In the genomic region with DNA sequence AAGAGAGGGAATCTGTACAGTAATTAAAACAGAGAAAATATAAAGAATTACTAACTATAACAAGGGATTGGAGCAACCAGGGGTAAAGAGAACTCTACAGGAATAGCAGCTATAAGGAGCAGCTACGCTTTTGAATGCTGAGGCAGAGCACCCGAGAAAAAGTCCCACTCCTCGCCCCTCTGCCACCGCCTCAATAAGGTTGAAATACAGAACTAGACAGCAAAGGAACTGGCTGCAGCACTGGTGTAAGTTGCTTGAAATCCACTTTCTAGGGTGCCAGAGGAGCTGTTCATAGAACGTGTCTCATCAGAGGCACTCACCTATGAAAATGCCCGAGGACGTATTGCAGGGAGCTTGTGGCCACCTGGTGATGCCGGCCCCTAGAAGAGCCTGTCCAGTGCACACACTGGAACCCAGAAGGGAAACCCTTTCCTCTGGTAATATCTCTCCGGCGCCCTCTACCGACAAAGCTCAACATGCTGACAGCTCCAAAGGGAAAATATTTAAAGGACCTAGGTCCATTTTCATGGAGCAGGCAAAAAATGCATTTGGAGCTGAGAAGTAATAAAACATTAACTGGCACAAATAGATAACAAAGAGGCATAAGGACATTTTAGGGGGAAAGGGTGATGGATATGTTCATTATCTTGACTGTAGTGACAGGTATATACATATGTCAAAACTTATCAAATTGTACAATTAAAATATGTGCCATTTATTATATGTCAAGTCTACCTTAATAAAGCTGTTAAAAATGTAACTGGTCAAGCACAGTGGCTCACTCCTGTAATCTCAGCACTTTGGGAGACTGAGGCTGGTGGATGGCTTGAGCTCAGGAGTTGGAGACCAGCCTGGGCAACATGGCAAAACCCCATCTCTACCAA, we compare ENCODE assay signal across 8 cellular contexts.
DNase-seq lines count a peak whose midpoint lies in the region; ATAC-seq and TF ChIP-seq lines count a peak whose summit lies in the region.

No MANE protein-coding gene starts in this region.

- no peak overlapping the region for H3K27ac ChIP-seq in cardiac muscle cell

- H3K27ac Mint-ChIP-seq in activated T-helper 17 cell treated with anti-CD3 and anti-CD28 coated beads, Interleukin-2, amount 50 U/mL, for 72 hours: no peak overlapping the region

- peak; percentile 75 for DNase-seq in AG08395 (ENCODE audit: low spot score)
- peak; percentile 60 for DNase-seq in NCI-H748 treated with DMSO at 0.1 percent for 48 hours (lab: John Stamatoyannopoulos, UW)
- peak; percentile 76 to 81 for DNase-seq in cardiac muscle cell (ENCODE audit: low read depth in 1 of 2, low spot score in 1 of 2)
- DNase-seq in putamen (ENCODE audit: low spot score): peak; percentile 83

- no peaks in the 10 kb centered on the region for H3K36me3 ChIP-seq in cardiac muscle cell

- TF ChIP-seq CTCF in GM12872 (IDR thresholded peaks at IDR 0.05; ENCODE audit: insufficient read depth, low read depth, low read length): peak; percentile 65
- TF ChIP-seq CTCF in cardiac muscle cell (IDR thresholded peaks at IDR 0.05; ENCODE audit: low read depth, low read length): peak; percentile 82

- no peak overlapping the region for H3K4me3 Mint-ChIP-seq in activated T-helper 17 cell treated with anti-CD3 and anti-CD28 coated beads, Interleukin-2, amount 50 U/mL, for 72 hours

- ATAC-seq in HG02970 (IDR thresholded peaks at IDR 0.05; ENCODE audit: low FRiP score, unreplicated experiment) (peak; percentile 59), HG03135 (IDR thresholded peaks at IDR 0.05; ENCODE audit: unreplicated experiment) (no peak)
- ATAC-seq in activated T-helper 17 cell treated with anti-CD3 and anti-CD28 coated beads, Interleukin-2, amount 50 U/mL, for 72 hours (replicated peaks): peak; percentile 40

- no peaks in the 10 kb centered on the region for H3K36me3 Mint-ChIP-seq in activated T-helper 17 cell treated with anti-CD3 and anti-CD28 coated beads, Interleukin-2, amount 50 U/mL, for 72 hours (ENCODE audit: low read depth)

- H3K4me1 Mint-ChIP-seq in activated T-helper 17 cell treated with anti-CD3 and anti-CD28 coated beads, Interleukin-2, amount 50 U/mL, for 72 hours: no peaks in the 10 kb centered on the region

- H3K4me3 ChIP-seq in cardiac muscle cell: no peak overlapping the region

- no peaks in the 10 kb centered on the region for H3K9me3 Mint-ChIP-seq in activated T-helper 17 cell treated with anti-CD3 and anti-CD28 coated beads, Interleukin-2, amount 50 U/mL, for 72 hours

- peaks cover 12% of the 10 kb centered on the region for H3K27me3 Mint-ChIP-seq in activated T-helper 17 cell treated with anti-CD3 and anti-CD28 coated beads, Interleukin-2, amount 50 U/mL, for 72 hours

- no peaks in the 10 kb centered on the region for H3K4me1 ChIP-seq in cardiac muscle cell (ENCODE audit: low read depth)

- H3K27me3 ChIP-seq in cardiac muscle cell: no peaks in the 10 kb centered on the region

- H3K9me3 ChIP-seq in cardiac muscle cell (ENCODE audit: low read depth): no peaks in the 10 kb centered on the region
